Comparison of ENCODE assay signal across 22 cellular contexts in the genomic region with DNA sequence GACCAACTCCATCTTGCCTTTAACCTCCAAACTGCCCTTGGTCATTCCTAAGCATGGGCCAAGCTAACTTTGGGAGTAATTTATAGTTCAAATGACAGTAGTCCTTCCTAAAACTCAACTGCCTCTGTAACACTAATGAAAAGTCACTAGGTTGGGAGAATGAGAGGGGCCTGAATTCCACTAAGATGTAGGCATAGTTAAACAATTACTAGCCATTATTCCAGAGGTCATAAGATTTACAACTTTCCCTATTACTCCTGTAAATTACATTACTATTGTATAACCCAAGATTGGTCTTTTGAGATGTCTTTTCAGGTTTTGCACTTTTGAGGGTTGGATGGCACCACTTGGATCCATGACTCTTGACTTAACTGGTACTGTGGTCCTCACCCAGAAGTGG.
"Had no signal": no experiment of that assay in that cellular context is flagged by ENCODE, and none has a peak within 500 bp of the region (broad histone marks: within the 10 kb centered on the region; RNA-seq: fewer than 3 reads in every experiment).

No MANE protein-coding gene starts in this region.

- ATAC-seq: left lobe of liver; naive thymus-derived CD4-positive, alpha-beta T cell; right cardiac atrium; stimulated activated effector memory CD8-positive, alpha-beta T cell treated with anti-CD3 and anti-CD28 coated beads, Interleukin-12 subunit alpha, Interleukin-12 subunit beta, amount 100 ng/mL, for 72 hours had no signal

- H3K9me3 ChIP-seq: prostate gland, sigmoid colon, thyroid gland had no signal

- H3K36me3 ChIP-seq: prostate gland, sigmoid colon, stomach, thyroid gland had no signal

- H3K4me3 Mint-ChIP-seq: immature natural killer cell; memory B cell; mesothelial cell of epicardium; naive thymus-derived CD4-positive, alpha-beta T cell; nephron progenitor cell; stimulated activated effector memory CD8-positive, alpha-beta T cell treated with anti-CD3 and anti-CD28 coated beads, Interleukin-12 subunit alpha, Interleukin-12 subunit beta, amount 100 ng/mL, for 72 hours had no signal

- H3K4me1 ChIP-seq: prostate gland, sigmoid colon had no signal

- H3K36me3 Mint-ChIP-seq: immature natural killer cell; memory B cell; stimulated activated effector memory CD8-positive, alpha-beta T cell treated with anti-CD3 and anti-CD28 coated beads, Interleukin-12 subunit alpha, Interleukin-12 subunit beta, amount 100 ng/mL, for 72 hours had no signal

- H3K4me3 ChIP-seq: dorsolateral prefrontal cortex, lung, prostate gland, sigmoid colon, stomach, thyroid gland had no signal

- H3K27me3 ChIP-seq: sigmoid colon, stomach, thyroid gland had no signal

- DNase-seq: dorsolateral prefrontal cortex; effector CD4-positive, alpha-beta T cell; hypothalamus; immature natural killer cell; islet precursor cell; naive thymus-derived CD4-positive, alpha-beta T cell; nephron progenitor cell; nucleus accumbens; right cardiac atrium; sigmoid colon; stimulated activated CD4-positive, alpha-beta T cell treated with anti-CD3 and anti-CD28 coated beads, Interleukin-2, amount 100 ng/mL, for 24 hours; stimulated activated CD4-positive, alpha-beta T cell treated with anti-CD3 and anti-CD28 coated beads, Interleukin-4, amount 100 ng/mL, for 24 hours; stimulated activated naive CD4-positive, alpha-beta T cell treated with Interleukin-2 at 50 U/mL for 16 hours; stomach; thyroid gland; trophoblast cell had no signal

- H3K27me3 Mint-ChIP-seq: naive thymus-derived CD4-positive, alpha-beta T cell had no signal

- H3K27ac ChIP-seq: dorsolateral prefrontal cortex, prostate gland, sigmoid colon, stomach, thyroid gland had no signal

- H3K27ac Mint-ChIP-seq: memory B cell; mesothelial cell of epicardium; naive thymus-derived CD4-positive, alpha-beta T cell; nephron progenitor cell; stimulated activated effector memory CD8-positive, alpha-beta T cell treated with anti-CD3 and anti-CD28 coated beads, Interleukin-12 subunit alpha, Interleukin-12 subunit beta, amount 100 ng/mL, for 72 hours had no signal

- H3K9me3 Mint-ChIP-seq: immature natural killer cell; memory B cell; stimulated activated effector memory CD8-positive, alpha-beta T cell treated with anti-CD3 and anti-CD28 coated beads, Interleukin-12 subunit alpha, Interleukin-12 subunit beta, amount 100 ng/mL, for 72 hours had no signal
